In genomic region chr2:120535081-120535480, GRCh38 we compare ENCODE assay signal across 11 cellular contexts.
"Had no signal": no experiment of that assay in that cellular context is flagged by ENCODE, and none has a peak within 500 bp of the region (broad histone marks: within the 10 kb centered on the region; RNA-seq: fewer than 3 reads in every experiment).

No MANE protein-coding gene starts in this region.

- FAIRE-seq: H1, H54 had no signal

- H3K4me2 ChIP-seq: GM23338 had no signal

- H2AFZ ChIP-seq: GM23248, GM23338 had no signal

- H3K4me3 Mint-ChIP-seq: GM23338, H9, HFFc6 had no signal

- ATAC-seq: GM23338, HCT116 had no signal

- H3K9me3 ChIP-seq: HAP-1 had no signal

- H3K4me3 ChIP-seq: GM23248, GM23338, HAP-1 had no signal

- H3K4me1 ChIP-seq: HAP-1 had no signal

- H3K9me3 Mint-ChIP-seq: HFFc6 had no signal

- H3K9ac ChIP-seq: GM23248 had no signal

- H3K27ac Mint-ChIP-seq: GM23338, H9, HFFc6 had no signal

- DNase-seq: GM23248, GOT3, H7, H9, HCEC 1CT, HFFc6 had no signal

- H3K36me3 ChIP-seq: HAP-1 had no signal

- H3K27ac ChIP-seq: GM23248 had no signal

- H3K4me1 Mint-ChIP-seq: GM23338 had no signal
